In genomic region chr5:41270423-41271251, GRCh38 we compare ENCODE assay signal across 8 cellular contexts. TPM values are rescaled to one million over a fixed set of nuclear protein-coding genes. Genes with fewer than 3 reads are reported as not detected.
DNase-seq lines count a peak whose midpoint lies in the region; ATAC-seq, FAIRE-seq and TF ChIP-seq lines count a peak whose summit lies in the region.

No MANE protein-coding gene starts in this region.

- no peaks in the 10 kb centered on the region for H3K36me3 ChIP-seq in GM12878 (ENCODE audit: control insufficient read depth in 2 of 2, insufficient read depth in 2 of 2, low read length in 1 of 2)
- H3K36me3 ChIP-seq in suprapubic skin, result no peaks in the 10 kb centered on the region

- FAIRE-seq in A204.1 (lab: Jason Lieb, UNC) (peak; percentile 80), GM12892 (lab: Jason Lieb, UNC) (peak; percentile 76), GM12878 (lab: Jason Lieb, UNC) (peak; percentile 73)

- H3K36me3 Mint-ChIP-seq in natural killer cell treated with Interleukin-12 subunit alpha and Interleukin-12 subunit beta and Interleukin-15 and Interleukin-18, amount 100 ng/mL, for 72 hours, result no peaks in the 10 kb centered on the region

- H3K27ac Mint-ChIP-seq in natural killer cell treated with Interleukin-12 subunit alpha and Interleukin-12 subunit beta and Interleukin-15 and Interleukin-18, amount 100 ng/mL, for 72 hours, result no peak overlapping the region

- no peak overlapping the region for H3K9ac ChIP-seq in GM12878 (ENCODE audit: control insufficient read depth, insufficient read depth, low read length)

- TF ChIP-seq EP300 in GM12878 (IDR thresholded peaks at IDR 0.05; ENCODE audit: borderline replicate concordance in 1 of 2, control insufficient read depth in 1 of 2, low read depth in 2 of 2, low read length in 2 of 2), result no peak
- no peak for TF ChIP-seq EP300 in suprapubic skin (IDR thresholded peaks at IDR 0.05)

- no peak overlapping the region for H3K4me3 Mint-ChIP-seq in natural killer cell treated with Interleukin-12 subunit alpha and Interleukin-12 subunit beta and Interleukin-15 and Interleukin-18, amount 100 ng/mL, for 72 hours

- TF ChIP-seq POLR2A in GM12892 (IDR thresholded peaks at IDR 0.05; ENCODE audit: low read depth, low read length) (no peak), GM12878 (IDR thresholded peaks at IDR 0.05; ENCODE audit: low read depth, low read length) (no peak), suprapubic skin (IDR thresholded peaks at IDR 0.05) (no peak)

- H3K4me1 ChIP-seq in GM12878 (ENCODE audit: control insufficient read depth, insufficient read depth, low read length), result no peaks in the 10 kb centered on the region
- H3K4me1 ChIP-seq in suprapubic skin, result no peaks in the 10 kb centered on the region

- POLR2A ChIA-PET in GM12878 (lab: Charles Lee), result interaction anchor here (0.5 kb wide), 1 partner anchor 1504 kb away, joined by 4 read pairs; no protein-coding TSS in a partner anchor

- H4K20me1 ChIP-seq in GM12878 (ENCODE audit: control insufficient read depth, insufficient read depth), result no peaks in the 10 kb centered on the region

- ATAC-seq in HG02759 (IDR thresholded peaks at IDR 0.05; ENCODE audit: unreplicated experiment) (peak; percentile 86), GM12878 (peak; percentile 90)
- no peak for ATAC-seq in natural killer cell treated with Interleukin-12 subunit alpha and Interleukin-12 subunit beta and Interleukin-15 and Interleukin-18, amount 100 ng/mL, for 72 hours

- H3K4me2 ChIP-seq in GM12878 (ENCODE audit: control insufficient read depth, insufficient read depth), result no peak overlapping the region

- no peaks in the 10 kb centered on the region for H3K9me3 Mint-ChIP-seq in natural killer cell treated with Interleukin-12 subunit alpha and Interleukin-12 subunit beta and Interleukin-15 and Interleukin-18, amount 100 ng/mL, for 72 hours

- RAD21 ChIA-PET in GM12878 (lab: Charles Lee; ENCODE audit: unreplicated experiment), result interaction anchor here (0.8 to 2.6 kb wide), 7 partner anchors 76 to 573 kb away, joined by 3 to 11 read pairs (median 4); no protein-coding TSS in a partner anchor

- H3K27me3 Mint-ChIP-seq in natural killer cell treated with Interleukin-12 subunit alpha and Interleukin-12 subunit beta and Interleukin-15 and Interleukin-18, amount 100 ng/mL, for 72 hours, result peaks cover 0 to 5% of the 10 kb centered on the region in 2 donors

- no peak overlapping the region for H3K4me3 ChIP-seq in GM12878
- no peak overlapping the region for H3K4me3 ChIP-seq in suprapubic skin

- intact Hi-C loops in GM12878 (cut with micrococcal nuclease; ENCODE audit: unreplicated experiment), result loop anchor here (1.0 to 10.0 kb wide), 4 partner anchors 249 to 572 kb away; partner anchors contain the start of gene C7

- H3K27me3 ChIP-seq in GM12878 (replicated peaks in 1 of 2; ENCODE audit: control insufficient read depth in 2 of 2, insufficient read depth in 2 of 2, low read length in 1 of 2), result no peaks in the 10 kb centered on the region
- H3K27me3 ChIP-seq in suprapubic skin, result no peaks in the 10 kb centered on the region

- H3K27ac ChIP-seq in GM12878 (ENCODE audit: control insufficient read depth, insufficient read depth) (no peak overlapping the region), suprapubic skin (no peak overlapping the region)

- SMC1A ChIA-PET in GM12878 (lab: Charles Lee; ENCODE audit: uncharacterized antibody, unreplicated experiment), result interaction anchor here (0.6 to 1.2 kb wide), 8 partner anchors 8 to 572 kb away, joined by 3 read pairs; no protein-coding TSS in a partner anchor

- in situ Hi-C loops in GM12878 (cut with MboI), result no loop called here

- H2AFZ ChIP-seq in GM12878 (ENCODE audit: control insufficient read depth, low read depth, low read length), result no peak overlapping the region

- peak; percentile 71 for TF ChIP-seq RAD21 in GM12878 (IDR thresholded peaks at IDR 0.05; ENCODE audit: insufficient read depth, low read depth, low read length)

- no peaks in the 10 kb centered on the region for H3K79me2 ChIP-seq in GM12878 (ENCODE audit: control insufficient read depth, insufficient read depth, low read length)

- peak; percentile 58 to 70 (median 63); a peak in 5 of 6 replicates for TF ChIP-seq CTCF in GM12878 (IDR thresholded peaks at IDR 0.05 in 2 of 3, conservative IDR thresholded peaks at IDR 0.05 in 1 of 3; ENCODE audit: control insufficient read depth in 2 of 3, extremely low read depth in 1 of 3, insufficient read depth in 1 of 3, low read depth in 3 of 3, low read length in 3 of 3)
- peak; percentile 29 to 45 for TF ChIP-seq CTCF in suprapubic skin (IDR thresholded peaks at IDR 0.05)

- no TSS peak for BruUV-seq in GM12878 (replicated peaks; lab: Mats Ljungman, UMichigan)

- H3K4me1 Mint-ChIP-seq in natural killer cell treated with Interleukin-12 subunit alpha and Interleukin-12 subunit beta and Interleukin-15 and Interleukin-18, amount 100 ng/mL, for 72 hours (ENCODE audit: low read depth in 2 of 2), result no peaks in the 10 kb centered on the region

- 39% methylated on average over 2 of the region's 2 CpGs for WGBS in GM12878 (ENCODE audit: insufficient coverage, insufficient replicate concordance, low lambda C conversion rate, missing lambda C conversion rate)
- WGBS in suprapubic skin, result 52% methylated on average over 2 of the region's 2 CpGs

- DNase-seq in GM12892 (ENCODE audit: insufficient read length) (no peak), NCI-H1694 (lab: John Stamatoyannopoulos, UW) (peak; percentile 25), GM12878 (ENCODE audit: low read depth, low spot score) (no peak), iPS-NIHi11 (ENCODE audit: low spot score) (peak; percentile 31), suprapubic skin (ENCODE audit: low spot score in 2 of 2) (no peak)
- no peak for DNase-seq in natural killer cell treated with Interleukin-12 subunit alpha and Interleukin-12 subunit beta and Interleukin-15 and Interleukin-18, amount 100 ng/mL, for 72 hours (ENCODE audit: low spot score)

- no peaks in the 10 kb centered on the region for H3K9me3 ChIP-seq in GM12878 (replicated peaks; ENCODE audit: control insufficient read depth, insufficient read depth, low read length)
- no peaks in the 10 kb centered on the region for H3K9me3 ChIP-seq in suprapubic skin

- CTCF ChIA-PET in GM12878 (lab: Yijun Ruan, JAX), result interaction anchor here (0.6 to 3.7 kb wide), 13 partner anchors 9 to 573 kb away, joined by 3 to 18 read pairs (median 4); no protein-coding TSS in a partner anchor

TF ChIP-seq in GM12878, 131 proteins besides CTCF, POLR2A, EP300 and RAD21:
- TF ChIP-seq SIX5 (IDR thresholded peaks at IDR 0.05; ENCODE audit: low read depth, low read length, severe bottlenecking) (no peak), YY1 (IDR thresholded peaks at IDR 0.05; ENCODE audit: low read depth, low read length) (0 out of 2 replicates have a peak, but pooled peaks have one; percentile 21), CEBPB (IDR thresholded peaks at IDR 0.05; ENCODE audit: borderline replicate concordance in 1 of 2, low read depth in 2 of 2, low read length in 2 of 2) (no peak), LARP7 (IDR thresholded peaks at IDR 0.05) (no peak), SMC3 (IDR thresholded peaks at IDR 0.05; ENCODE audit: borderline replicate concordance, low read length) (peak; percentile 76), NBN (IDR thresholded peaks at IDR 0.05) (no peak), TCF12 (IDR thresholded peaks at IDR 0.05; ENCODE audit: low read depth, low read length) (no peak), ETV6 (conservative IDR thresholded peaks at IDR 0.05 in 1 of 2, IDR thresholded peaks at IDR 0.05 in 1 of 2; ENCODE audit: borderline replicate concordance in 1 of 2, low read depth in 1 of 2) (no peak), ZZZ3 (IDR thresholded peaks at IDR 0.05; ENCODE audit: control insufficient read depth, insufficient read length, low read depth) (no peak), EZH2 (IDR thresholded peaks at IDR 0.05; ENCODE audit: borderline replicate concordance, control insufficient read depth, low read depth, low read length) (no peak)
TF ChIP-seq in GM12878: peak in this region for 2.

RNA-seq across cellular contexts. Expression of gene C6, which starts 57.3 kb away (rescaled TPM):
- polyA plus RNA-seq in GM12892 (2012; ENCODE audit: missing spikeins), result not detected
- not detected in 2 replicates for total RNA-seq in GM12878 (2013; cell fraction: nucleolus; rRNA removed)
- total RNA-seq in GM12878 (2014; rRNA removed) (not detected in 2 replicates), GM12878 (2014; rRNA removed; fragmentation: Illumina TruSeq; extraction: Trizol) (not detected in 2 replicates), GM12878 (2021) (0.31 and 0.45 TPM in 2 replicates), suprapubic skin (1 to 10 TPM in 2 of 4 donors, under 1 TPM in 2; 0.19 to 4.3 (median 1.8) TPM)
- not detected for polyA plus RNA-seq in GM12878 (2011; ENCODE audit: low read depth)
- polyA plus RNA-seq in GM12878 (2011; rRNA removed) (not detected in 2 replicates), GM12878 (2014; fragmentation: Illumina TruSeq; extraction: Trizol) (0.08 TPM in 1 of 2 replicates, not detected in the other), GM12878 (2014; fragmentation: Nextera tagmentation; extraction: Ambion mirVana) (not detected), GM12878 (2014; rRNA removed) (not detected in 2 replicates), GM12878 (2016; fragmentation: Nextera tagmentation; extraction: Ambion mirVana) (not detected)
- polyA plus RNA-seq in GM12878 (2011; cell fraction: cytosol; rRNA removed), result not detected in 2 replicates
- not detected in 2 replicates for polyA plus RNA-seq in GM12878 (2011; cell fraction: nucleus; rRNA removed)
- not detected in 2 replicates for polyA plus RNA-seq in GM12878 (2012)
- polyA minus RNA-seq in GM12878 (2011; rRNA and poly(A)+ RNA removed), result not detected in 2 replicates
- not detected in 2 replicates for polyA minus RNA-seq in GM12878 (2011; cell fraction: cytosol; rRNA and poly(A)+ RNA removed)
- polyA minus RNA-seq in GM12878 (2011; cell fraction: nucleus; rRNA and poly(A)+ RNA removed), result not detected in 2 replicates
- not detected for total RNA-seq in natural killer cell treated with Interleukin-12 subunit alpha and Interleukin-12 subunit beta and Interleukin-15 and Interleukin-18, amount 100 ng/mL, for 72 hours

Comparison
In these comparisons a context has a peak if more than half of its experiments do, and no peak if none do; other contexts are left out.
1. DNase-seq: peak in NCI-H1694 (single experiment) and iPS-NIHi11 (single experiment); none in GM12892 (single experiment), GM12878 (single experiment), suprapubic skin (0 of 2) and natural killer cell treated with Interleukin-12 subunit alpha and Interleukin-12 subunit beta and Interleukin-15 and Interleukin-18, amount 100 ng/mL, for 72 hours (single experiment).
2. ATAC-seq: peak in HG02759 (single experiment) and GM12878 (single experiment); none in natural killer cell treated with Interleukin-12 subunit alpha and Interleukin-12 subunit beta and Interleukin-15 and Interleukin-18, amount 100 ng/mL, for 72 hours (0 of 2).